ENCODE assay signal across 1 cellular context in genomic region chr7:31443457-31443856, GRCh38.
TF ChIP-seq lines count a peak whose summit lies in the region.

No MANE protein-coding gene starts in this region.

TF ChIP-seq in HepG2, 621 proteins besides CTCF, POLR2A, EP300 and RAD21 (continued from another document):
- no peak for TF ChIP-seq MIER2 (CRISPR knock-in tag; IDR thresholded peaks at IDR 0.05)
- TF ChIP-seq TRIM24 (CRISPR knock-in tag; IDR thresholded peaks at IDR 0.05): no peak
- no peak for TF ChIP-seq TRIM22 (IDR thresholded peaks at IDR 0.05)
